Comparison of ENCODE assay signal across 15 cellular contexts in the genomic region with DNA sequence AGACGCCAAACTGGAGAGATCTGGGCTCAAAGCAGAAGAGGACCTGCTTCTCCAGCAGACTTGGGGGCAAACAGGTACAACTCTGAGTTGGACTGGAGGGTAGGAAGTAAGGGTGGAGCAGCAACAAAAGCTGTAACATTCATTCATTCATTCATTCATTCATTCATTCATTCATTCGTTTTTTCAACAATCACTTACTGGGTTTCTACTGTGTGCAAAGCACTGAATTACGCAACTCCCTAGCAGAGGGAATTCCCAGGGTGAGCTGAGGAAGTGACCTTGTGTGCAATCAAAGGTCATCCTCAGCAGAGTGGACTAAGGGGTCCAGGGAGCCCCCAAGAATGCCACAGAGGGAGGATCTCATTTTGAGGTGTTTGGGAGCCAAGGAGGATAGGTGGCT.
DNase-seq lines count a peak whose midpoint lies in the region; ATAC-seq, FAIRE-seq and TF ChIP-seq lines count a peak whose summit lies in the region.
"Had no signal": no experiment of that assay in that cellular context is flagged by ENCODE, and none has a peak within 500 bp of the region (broad histone marks: within the 10 kb centered on the region; RNA-seq: fewer than 3 reads in every experiment).

No MANE protein-coding gene starts in this region.

- H3K79me1 ChIP-seq in IMR-90 (ENCODE audit: low read depth in 1 of 2, low read length in 2 of 2), result no peaks in the 10 kb centered on the region
- H3K79me1 ChIP-seq in H1 (ENCODE audit: low read depth, low read length), result no peaks in the 10 kb centered on the region

- RAD21 ChIA-PET in HCT116 (lab: Charles Lee; ENCODE audit: low non-redundant PET in 1 of 2, low total read pairs in 2 of 2, uncharacterized antibody in 2 of 2, unreplicated experiment in 2 of 2), result no interaction called here

- H2BK15ac ChIP-seq in IMR-90 (ENCODE audit: low read depth, low read length) (no peak overlapping the region), H1 (ENCODE audit: low read length) (no peak overlapping the region)

- H3K36me3 ChIP-seq in HCT116 (ENCODE audit: control insufficient read depth in 1 of 2, insufficient read depth in 2 of 2, low read length in 2 of 2) (no peaks in the 10 kb centered on the region), IMR-90 (ENCODE audit: control insufficient read depth, insufficient read depth, low read length) (no peaks in the 10 kb centered on the region), H1 (ENCODE audit: control insufficient read depth in 2 of 4, insufficient read depth in 4 of 4, low read length in 3 of 4) (no peaks in the 10 kb centered on the region), lower lobe of right lung (no peaks in the 10 kb centered on the region)
- H3K36me3 ChIP-seq: BLaER1, HAP-1 had no signal

- H3K9me2 ChIP-seq in HCT116 (ENCODE audit: insufficient read depth), result no peaks in the 10 kb centered on the region

- no peak overlapping the region for H3K4me2 ChIP-seq in HCT116 (ENCODE audit: low read length)
- H3K4me2 ChIP-seq in IMR-90 (ENCODE audit: low read depth, low read length), result no peak overlapping the region
- no peak overlapping the region for H3K4me2 ChIP-seq in H1 (ENCODE audit: insufficient read depth in 1 of 2, low read depth in 2 of 2, low read length in 2 of 2)
- H3K4me2 ChIP-seq: BLaER1 had no signal

- TF ChIP-seq RAD21 in HCT116 (IDR thresholded peaks at IDR 0.05; ENCODE audit: low read depth) (no peak), IMR-90 (IDR thresholded peaks at IDR 0.05; ENCODE audit: low read length) (no peak), H1 (IDR thresholded peaks at IDR 0.05 in 1 of 2, conservative IDR thresholded peaks at IDR 0.05 in 1 of 2; ENCODE audit: low read depth in 2 of 2, low read length in 2 of 2) (no peak)

- H3K14ac ChIP-seq in IMR-90 (replicated peaks; ENCODE audit: low read depth, low read length) (no peak overlapping the region), H1 (ENCODE audit: insufficient read length) (no peak overlapping the region)

- H3K56ac ChIP-seq in IMR-90 (ENCODE audit: extremely low read depth, insufficient read depth, low read length) (no peak overlapping the region), H1 (replicated peaks; ENCODE audit: insufficient read length, low read depth, low read length) (no peak overlapping the region)

- no peak for TF ChIP-seq EP300 in H1 (IDR thresholded peaks at IDR 0.05; ENCODE audit: borderline replicate concordance in 1 of 2, low read depth in 2 of 2, low read length in 2 of 2)

- ATAC-seq in HCT116 (no peak), IMR-90 (ENCODE audit: low read depth) (no peak), lower lobe of right lung (no peak)

- BruUV-seq in HCT116 (replicated peaks; lab: Mats Ljungman, UMichigan), result no TSS peak
- no TSS peak for BruUV-seq in IMR-90 (replicated peaks; lab: Mats Ljungman, UMichigan)

- H2AK9ac ChIP-seq in IMR-90 (replicated peaks; ENCODE audit: low read depth, low read length, poor library complexity), result no peak overlapping the region

- H2BK5ac ChIP-seq in IMR-90 (ENCODE audit: low read depth, low read length, poor library complexity, severe bottlenecking) (no peak overlapping the region), H1 (ENCODE audit: low read depth, low read length) (no peak overlapping the region)

- H3K18ac ChIP-seq in IMR-90 (ENCODE audit: low read depth, low read length) (no peak overlapping the region), H1 (ENCODE audit: extremely low read depth, low read length) (no peak overlapping the region)

- no peak overlapping the region for H2BK12ac ChIP-seq in H1 (ENCODE audit: low read depth, low read length)

- H4K8ac ChIP-seq in IMR-90 (ENCODE audit: low read depth in 2 of 2, low read length in 2 of 2), result no peak overlapping the region
- H4K8ac ChIP-seq in H1 (ENCODE audit: extremely low read depth, insufficient read depth, low read length), result no peak overlapping the region

- H3K4ac ChIP-seq in IMR-90 (ENCODE audit: low read depth, low read length) (no peak overlapping the region), H1 (replicated peaks; ENCODE audit: insufficient read length, low read depth, low read length) (no peak overlapping the region)

- intact Hi-C loops in HCT116 (cut with micrococcal nuclease), result no loop called here
- intact Hi-C loops in IMR-90 (cut with micrococcal nuclease), result no loop called here
- intact Hi-C loops in lower lobe of right lung (cut with DNase I), result no loop called here

- H3K27me3 ChIP-seq in HCT116 (ENCODE audit: insufficient read depth, low read length) (peaks cover 25% of the 10 kb centered on the region; the same call in 1 of the 2 replicates), IMR-90 (ENCODE audit: control insufficient read depth, insufficient read depth, low read length) (no peaks in the 10 kb centered on the region), H1 (replicated peaks in 1 of 4; ENCODE audit: control insufficient read depth in 3 of 4, extremely low read depth in 1 of 4, insufficient read depth in 3 of 4, low read length in 3 of 4) (no peaks in the 10 kb centered on the region), lower lobe of right lung (ENCODE audit: low read depth) (no peaks in the 10 kb centered on the region)
- H3K27me3 ChIP-seq: BLaER1 had no signal

- H4K20me1 ChIP-seq in HCT116 (ENCODE audit: insufficient read depth), result no peaks in the 10 kb centered on the region
- no peaks in the 10 kb centered on the region for H4K20me1 ChIP-seq in IMR-90 (ENCODE audit: insufficient read depth, low read length)
- no peaks in the 10 kb centered on the region for H4K20me1 ChIP-seq in H1 (replicated peaks in 1 of 2; ENCODE audit: control insufficient read depth in 1 of 2, insufficient read depth in 2 of 2, low read length in 2 of 2)
- H4K20me1 ChIP-seq: BLaER1 had no signal

- H4K5ac ChIP-seq in IMR-90 (ENCODE audit: low read depth, low read length) (no peak overlapping the region), H1 (ENCODE audit: insufficient read length, low read depth, low read length) (no peak overlapping the region)

- no peak overlapping the region for H3K23ac ChIP-seq in IMR-90 (ENCODE audit: low read depth, low read length)
- H3K23ac ChIP-seq in H1 (ENCODE audit: insufficient read length), result no peak overlapping the region

- in situ Hi-C loops in IMR-90 (cut with MboI; ENCODE audit: low sequenced_read_pairs), result loop anchor here (25.0 kb wide), 1 partner anchor 212 kb away; no protein-coding TSS in a partner anchor

- H2BK20ac ChIP-seq in IMR-90 (ENCODE audit: low read depth, low read length), result no peak overlapping the region
- no peak overlapping the region for H2BK20ac ChIP-seq in H1 (ENCODE audit: low read length)

- TF ChIP-seq CTCF in HCT116 (IDR thresholded peaks at IDR 0.05 in 2 of 3, conservative IDR thresholded peaks at IDR 0.05 in 1 of 3; ENCODE audit: borderline replicate concordance in 1 of 3, insufficient read depth in 1 of 3, low read depth in 2 of 3, low read length in 2 of 3), result no peak
- no peak for TF ChIP-seq CTCF in IMR-90 (conservative IDR thresholded peaks at IDR 0.05; ENCODE audit: low read depth, low read length)
- no peak for TF ChIP-seq CTCF in H1 (IDR thresholded peaks at IDR 0.05; ENCODE audit: control extremely low read depth in 1 of 3, insufficient read depth in 1 of 3, low read depth in 1 of 3, low read length in 3 of 3)
- no peak for TF ChIP-seq CTCF in lower lobe of right lung (IDR thresholded peaks at IDR 0.05)

- H3K27ac ChIP-seq in HCT116 (ENCODE audit: low read depth, low read length), result no peak overlapping the region
- H3K27ac ChIP-seq in IMR-90 (ENCODE audit: insufficient read depth, low read length), result no peak overlapping the region
- no peak overlapping the region for H3K27ac ChIP-seq in H1 (ENCODE audit: low read depth, low read length)
- no peak overlapping the region for H3K27ac ChIP-seq in lower lobe of right lung
- H3K27ac ChIP-seq: BLaER1 had no signal

- DNase-seq in HCT116 (ENCODE audit: low read depth, low spot score), result no peak
- DNase-seq in IMR-90, result no peak
- no peak for DNase-seq in H1 (ENCODE audit: low read depth in 1 of 2, low spot score in 2 of 2)
- no peak for DNase-seq in NCI-H1092 treated with DMSO at 0.1 percent for 48 hours (lab: John Stamatoyannopoulos, UW)
- no peak for DNase-seq in AG08395 (ENCODE audit: low spot score)
- no peak for DNase-seq in lower lobe of right lung
- DNase-seq: CD4-positive, alpha-beta memory T cell; DMS153; DMS79 treated with DMSO at 0.1 percent for 48 hours; GF-D8; KG1 had no signal

- H3K23me2 ChIP-seq in H1 (ENCODE audit: low read depth, low read length), result no peaks in the 10 kb centered on the region; the same call in 1 of the 2 replicates

- H3K9me3 ChIP-seq in HCT116 (ENCODE audit: control insufficient read depth in 1 of 2, insufficient read depth in 1 of 2, low read depth in 1 of 2, low read length in 2 of 2) (no peaks in the 10 kb centered on the region), IMR-90 (ENCODE audit: control insufficient read depth, insufficient read depth, low read length) (peaks cover 53% of the 10 kb centered on the region), H1 (ENCODE audit: insufficient read depth in 2 of 2, low read depth in 1 of 2, low read length in 1 of 2) (no peaks in the 10 kb centered on the region), lower lobe of right lung (no peaks in the 10 kb centered on the region)
- H3K9me3 ChIP-seq: BLaER1, HAP-1 had no signal

- no peak for FAIRE-seq in H1 (lab: Jason Lieb, UNC)
- FAIRE-seq: A204.1, GM19239 had no signal

- WGBS in IMR-90 (ENCODE audit: extremely low coverage in 2 of 2, insufficient read length in 1 of 2), 2 experiments, result no CpG with 5 or more reads among the region's 3 CpGs
- 60% methylated on average over 3 of the region's 3 CpGs; no CpG with 5 or more reads in 1 of the 2 experiments for WGBS in H1 (ENCODE audit: extremely low coverage in 1 of 2, insufficient coverage in 1 of 2, insufficient read length in 1 of 2, insufficient replicate concordance in 2 of 2, low coverage in 1 of 2, low lambda C conversion rate in 2 of 2, missing lambda C conversion rate in 1 of 2), 2 experiments

- H3K4me3 ChIP-seq in HCT116 (replicated peaks in 1 of 2; ENCODE audit: low read depth in 1 of 2, low read length in 2 of 2) (no peak overlapping the region), IMR-90 (ENCODE audit: insufficient read depth, low read depth, low read length) (no peak overlapping the region), H1 (ENCODE audit: extremely low read depth in 1 of 4, insufficient read depth in 2 of 4, low read depth in 3 of 4, low read length in 4 of 4) (no peak overlapping the region), lower lobe of right lung (no peak overlapping the region)
- H3K4me3 ChIP-seq: BLaER1, HAP-1 had no signal

- H2AK5ac ChIP-seq in IMR-90 (ENCODE audit: low read depth, low read length), result no peak overlapping the region
- H2AK5ac ChIP-seq in H1 (ENCODE audit: low read depth, low read length), result 0 out of 2 replicates have a peak overlapping the region, but pooled peaks have one; percentile 53

- no peak overlapping the region for H4K91ac ChIP-seq in IMR-90 (ENCODE audit: insufficient read depth, low read depth, low read length)
- H4K91ac ChIP-seq in H1 (replicated peaks; ENCODE audit: insufficient read length, low read length), result no peak overlapping the region

- POLR2A ChIA-PET in HCT116 (lab: Charles Lee), result no interaction called here
- POLR2A ChIA-PET in IMR-90 (lab: Charles Lee; ENCODE audit: unreplicated experiment), result no interaction called here
- POLR2A ChIA-PET in H1 (lab: Charles Lee; ENCODE audit: partially characterized antibody), result interaction anchor here (0.6 kb wide), 1 partner anchor 131 kb away, joined by 3 read pairs; no protein-coding TSS in a partner anchor

- H2AFZ ChIP-seq in HCT116 (ENCODE audit: low read depth, low read length, poor library complexity, severe bottlenecking) (no peak overlapping the region), IMR-90 (replicated peaks; ENCODE audit: low read length, poor library complexity) (no peak overlapping the region), H1 (ENCODE audit: low read length) (no peak overlapping the region)

- TF ChIP-seq POLR2A in HCT116 (IDR thresholded peaks at IDR 0.05; ENCODE audit: borderline replicate concordance, extremely low read depth, insufficient read depth, insufficient read length) (no peak), IMR-90 (IDR thresholded peaks at IDR 0.05; ENCODE audit: low read depth, low read length) (no peak), H1 (IDR thresholded peaks at IDR 0.05; ENCODE audit: control extremely low read depth in 1 of 2, low read depth in 2 of 2, low read length in 2 of 2) (no peak)

- H3K4me1 ChIP-seq in HCT116 (ENCODE audit: control insufficient read depth in 1 of 2, insufficient read depth in 2 of 2, low read length in 2 of 2) (no peaks in the 10 kb centered on the region), IMR-90 (ENCODE audit: control insufficient read depth, insufficient read depth, low read length) (no peaks in the 10 kb centered on the region), H1 (replicated peaks in 1 of 4; ENCODE audit: control insufficient read depth in 3 of 4, insufficient read depth in 4 of 4, low read length in 3 of 4) (peaks cover 0 to 2% (median 0%) of the 10 kb centered on the region in 4 experiments; a peak in 2 of 7 replicates), lower lobe of right lung (peaks cover 6% of the 10 kb centered on the region)
- H3K4me1 ChIP-seq: BLaER1, HAP-1 had no signal

- CTCF ChIA-PET in HCT116 (lab: Charles Lee), result interaction anchor here (1.7 kb wide), 1 partner anchor 324 kb away, joined by 3 read pairs; no protein-coding TSS in a partner anchor
- CTCF ChIA-PET in IMR-90 (lab: Yijun Ruan, JAX), result no interaction called here
- CTCF ChIA-PET in H1 (lab: Charles Lee; ENCODE audit: partially characterized antibody), result no interaction called here

- H2BK120ac ChIP-seq in IMR-90 (ENCODE audit: low read depth, low read length) (no peak overlapping the region), H1 (replicated peaks; ENCODE audit: low read depth, low read length) (no peak overlapping the region)

- no peaks in the 10 kb centered on the region for H3K79me2 ChIP-seq in HCT116 (ENCODE audit: insufficient read depth, low read length)
- no peaks in the 10 kb centered on the region for H3K79me2 ChIP-seq in H1 (ENCODE audit: control insufficient read depth in 1 of 2, insufficient read depth in 2 of 2, low read length in 2 of 2)

- H3K9me1 ChIP-seq in IMR-90 (ENCODE audit: insufficient read depth, low read length), result no peaks in the 10 kb centered on the region

- H3K9ac ChIP-seq in HCT116 (ENCODE audit: low read length), result no peak overlapping the region
- no peak overlapping the region for H3K9ac ChIP-seq in IMR-90 (ENCODE audit: low read depth, low read length)
- no peak overlapping the region for H3K9ac ChIP-seq in H1 (replicated peaks in 1 of 4; ENCODE audit: extremely low read depth in 1 of 4, low read depth in 3 of 4, low read length in 3 of 4)
- H3K9ac ChIP-seq: BLaER1 had no signal

- dilution Hi-C loops in IMR-90 (cut with HindIII; ENCODE audit: low sequenced_read_pairs, unreplicated experiment), result no loop called here
